10 cellular contexts compared by ENCODE assay signal in genomic region chr7:150371131-150371995, GRCh38. TPM values are rescaled to one million over a fixed set of nuclear protein-coding genes. Genes with fewer than 3 reads are reported as not detected.
DNase-seq lines count a peak whose midpoint lies in the region; TF ChIP-seq lines count a peak whose summit lies in the region.
"Had no signal": no experiment of that assay in that cellular context is flagged by ENCODE, and none has a peak within 500 bp of the region (broad histone marks: within the 10 kb centered on the region; RNA-seq: fewer than 3 reads in every experiment).

No MANE protein-coding gene starts in this region.

- TF ChIP-seq CTCF in cardiac muscle cell (IDR thresholded peaks at IDR 0.05; ENCODE audit: low read depth, low read length) = no peak
- TF ChIP-seq CTCF in esophagus squamous epithelium (IDR thresholded peaks at IDR 0.05) = no peak

- no peak for TF ChIP-seq POLR2A in esophagus squamous epithelium (IDR thresholded peaks at IDR 0.05)

- H3K27ac ChIP-seq in cardiac muscle cell (peak overlapping the region; percentile 100), esophagus squamous epithelium (peak overlapping the region in 3 of 4 donors; percentile 11 to 98 (median 13)), subcutaneous abdominal adipose tissue (ENCODE audit: low read depth, low read length) (peak overlapping the region; percentile 94)

- H3K9me3 ChIP-seq in cardiac muscle cell (ENCODE audit: low read depth) = no peaks in the 10 kb centered on the region
- no peaks in the 10 kb centered on the region for H3K9me3 ChIP-seq in esophagus squamous epithelium
- no peaks in the 10 kb centered on the region for H3K9me3 ChIP-seq in subcutaneous abdominal adipose tissue (ENCODE audit: control insufficient read depth in 5 of 5, low read length in 5 of 5)

- H3K4me3 ChIP-seq in cardiac muscle cell (no peak overlapping the region), esophagus squamous epithelium (no peak overlapping the region), subcutaneous abdominal adipose tissue (ENCODE audit: low read depth in 1 of 5, low read length in 5 of 5) (no peak overlapping the region)
- H3K4me3 ChIP-seq: lung had no signal

- WGBS in esophagus squamous epithelium, 2 donors = 72 to 89% methylated on average over 4 to 13 of the region's 48 CpGs

- intact Hi-C loops in cardiac septum (cut with DNase I) (no loop called here), esophagus squamous epithelium (cut with DNase I) (no loop called here)

- H3K27me3 ChIP-seq in cardiac muscle cell (no peaks in the 10 kb centered on the region), esophagus squamous epithelium (no peaks in the 10 kb centered on the region), subcutaneous abdominal adipose tissue (ENCODE audit: control insufficient read depth in 5 of 5, insufficient read depth in 4 of 5, low read length in 5 of 5) (no peaks in the 10 kb centered on the region)

- DNase-seq in cardiac muscle cell (ENCODE audit: low read depth in 1 of 2, low spot score in 1 of 2) (no peak), cardiac septum (ENCODE audit: low spot score) (no peak), esophagus squamous epithelium (lab: John Stamatoyannopoulos, UW) (no peak), occipital lobe (lab: John Stamatoyannopoulos, UW) (no peak), NCI-H748 treated with DMSO at 0.1 percent for 48 hours (lab: John Stamatoyannopoulos, UW) (no peak)
- DNase-seq: activated gamma-delta T cell; NK-92 treated with Interleukin-12 subunit alpha and Interleukin-12 subunit beta, amount 100 ng/mL, for 24 hours; stimulated activated CD4-positive, alpha-beta T cell treated with anti-CD3 and anti-CD28 coated beads, Interleukin-1b, Interleukin-23, amount 100 ng/mL, for 48 hours had no signal

- H3K4me1 ChIP-seq in cardiac muscle cell (ENCODE audit: low read depth) (peaks cover 47% of the 10 kb centered on the region), esophagus squamous epithelium (peaks cover 40 to 71% (median 42%) of the 10 kb centered on the region in 3 donors), subcutaneous abdominal adipose tissue (ENCODE audit: control insufficient read depth in 5 of 5, insufficient read depth in 5 of 5, low read length in 5 of 5) (peaks cover 11 to 54% (median 41%) of the 10 kb centered on the region in 5 donors)

- H3K36me3 ChIP-seq in cardiac muscle cell (peaks cover 16% of the 10 kb centered on the region), esophagus squamous epithelium (peaks cover 14 to 43% (median 18%) of the 10 kb centered on the region in 3 donors), subcutaneous abdominal adipose tissue (ENCODE audit: control insufficient read depth in 5 of 5, insufficient read depth in 5 of 5, low read length in 5 of 5) (peaks cover 0 to 44% (median 37%) of the 10 kb centered on the region in 5 donors)

- peak overlapping the region in 1 of 5 donors; percentile 29 for H3K9ac ChIP-seq in subcutaneous abdominal adipose tissue (ENCODE audit: low read length in 5 of 5)

RNA-seq across cellular contexts. Expression of gene REPIN1, which starts 2.7 kb away (rescaled TPM):
- 222 and 270 TPM in 2 replicates for total RNA-seq in cardiac muscle cell
- polyA plus RNA-seq in cardiac muscle cell = 185 and 224 TPM in 2 replicates
- 85.5 TPM for total RNA-seq in cardiac septum
- 10 to 100 TPM; 42.8 to 75.7 (median 63.2) TPM for total RNA-seq in esophagus squamous epithelium
- total RNA-seq in occipital lobe = 26.8 TPM

RNA-seq across cellular contexts. Expression of gene ZNF775, which starts 7.8 kb away (rescaled TPM):
- total RNA-seq in cardiac muscle cell (31.7 and 34.3 TPM in 2 replicates), cardiac septum (3.4 TPM), esophagus squamous epithelium (1 to 10 TPM; 1.2 to 2.3 (median 1.8) TPM), occipital lobe (10.6 TPM)
- polyA plus RNA-seq in cardiac muscle cell = 29.7 and 40.1 TPM in 2 replicates

RNA-seq across cellular contexts. Expression of gene RARRES2, which starts 29.9 kb away (rescaled TPM):
- total RNA-seq in cardiac muscle cell (4.2 and 5.5 TPM in 2 replicates), cardiac septum (10.6 TPM), esophagus squamous epithelium (100 to 1,000 TPM in 1 of 4 donors, 10 to 100 TPM in 1, 1 to 10 TPM in 2; 1.1 to 111 (median 14.9) TPM), occipital lobe (6.2 TPM)
- 5.7 and 8.3 TPM in 2 replicates for polyA plus RNA-seq in cardiac muscle cell

RNA-seq across cellular contexts. Expression of gene ACTR3C, which starts 48.0 kb away (rescaled TPM):
- total RNA-seq in cardiac muscle cell = 1.5 and 4.8 TPM in 2 replicates
- 2.2 and 2.4 TPM in 2 replicates for polyA plus RNA-seq in cardiac muscle cell
- 4.6 TPM for total RNA-seq in cardiac septum
- total RNA-seq in esophagus squamous epithelium = 10 to 100 TPM in 3 of 4 donors, 1 to 10 TPM in 1; 8.3 to 25.6 (median 17.4) TPM
- total RNA-seq in occipital lobe = 7.3 TPM

RNA-seq across cellular contexts. Expression of gene LRRC61, which starts 48.2 kb away (rescaled TPM):
- total RNA-seq in cardiac muscle cell (34.0 and 34.5 TPM in 2 replicates), cardiac septum (4.4 TPM), esophagus squamous epithelium (10 to 100 TPM; 12.1 to 24.5 (median 14.5) TPM), occipital lobe (11.7 TPM)
- polyA plus RNA-seq in cardiac muscle cell = 30.0 and 31.4 TPM in 2 replicates

Comparison
In these comparisons a context has a peak if more than half of its experiments do, and no peak if none do; other contexts are left out.
1. H3K27ac ChIP-seq: peak in every context shown above with its lines; median percentile 100 in cardiac muscle cell; 94 in subcutaneous abdominal adipose tissue; 13 in esophagus squamous epithelium.